Comparison of ENCODE assay signal across 1 cellular context in the genomic region with DNA sequence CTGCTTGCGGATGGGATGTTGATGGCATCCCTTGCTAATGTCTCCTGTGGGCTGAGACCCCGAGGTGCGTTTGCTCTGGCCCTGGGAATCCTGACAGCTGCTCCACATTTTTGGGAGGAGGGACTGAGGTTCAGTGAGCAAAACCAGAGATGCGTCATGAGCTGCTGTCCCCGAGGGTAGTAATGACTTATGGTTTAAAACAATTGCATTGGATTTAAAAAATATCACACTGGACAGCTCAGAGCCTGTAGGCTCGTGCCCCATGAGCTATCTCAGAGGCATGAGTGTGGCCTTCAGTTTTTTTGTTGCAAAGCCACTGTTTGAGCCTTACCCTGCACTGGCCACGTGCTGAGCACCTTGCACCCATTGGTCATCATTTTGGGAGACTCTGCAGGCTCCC.
TF ChIP-seq lines count a peak whose summit lies in the region.

No MANE protein-coding gene starts in this region.

TF ChIP-seq in WTC11, 78 proteins besides CTCF, POLR2A, EP300 and RAD21 (continued from another document):
- no peak for TF ChIP-seq ZNF138 (CRISPR knock-in tag; conservative IDR thresholded peaks at IDR 0.05)
- TF ChIP-seq, protein P1, sequence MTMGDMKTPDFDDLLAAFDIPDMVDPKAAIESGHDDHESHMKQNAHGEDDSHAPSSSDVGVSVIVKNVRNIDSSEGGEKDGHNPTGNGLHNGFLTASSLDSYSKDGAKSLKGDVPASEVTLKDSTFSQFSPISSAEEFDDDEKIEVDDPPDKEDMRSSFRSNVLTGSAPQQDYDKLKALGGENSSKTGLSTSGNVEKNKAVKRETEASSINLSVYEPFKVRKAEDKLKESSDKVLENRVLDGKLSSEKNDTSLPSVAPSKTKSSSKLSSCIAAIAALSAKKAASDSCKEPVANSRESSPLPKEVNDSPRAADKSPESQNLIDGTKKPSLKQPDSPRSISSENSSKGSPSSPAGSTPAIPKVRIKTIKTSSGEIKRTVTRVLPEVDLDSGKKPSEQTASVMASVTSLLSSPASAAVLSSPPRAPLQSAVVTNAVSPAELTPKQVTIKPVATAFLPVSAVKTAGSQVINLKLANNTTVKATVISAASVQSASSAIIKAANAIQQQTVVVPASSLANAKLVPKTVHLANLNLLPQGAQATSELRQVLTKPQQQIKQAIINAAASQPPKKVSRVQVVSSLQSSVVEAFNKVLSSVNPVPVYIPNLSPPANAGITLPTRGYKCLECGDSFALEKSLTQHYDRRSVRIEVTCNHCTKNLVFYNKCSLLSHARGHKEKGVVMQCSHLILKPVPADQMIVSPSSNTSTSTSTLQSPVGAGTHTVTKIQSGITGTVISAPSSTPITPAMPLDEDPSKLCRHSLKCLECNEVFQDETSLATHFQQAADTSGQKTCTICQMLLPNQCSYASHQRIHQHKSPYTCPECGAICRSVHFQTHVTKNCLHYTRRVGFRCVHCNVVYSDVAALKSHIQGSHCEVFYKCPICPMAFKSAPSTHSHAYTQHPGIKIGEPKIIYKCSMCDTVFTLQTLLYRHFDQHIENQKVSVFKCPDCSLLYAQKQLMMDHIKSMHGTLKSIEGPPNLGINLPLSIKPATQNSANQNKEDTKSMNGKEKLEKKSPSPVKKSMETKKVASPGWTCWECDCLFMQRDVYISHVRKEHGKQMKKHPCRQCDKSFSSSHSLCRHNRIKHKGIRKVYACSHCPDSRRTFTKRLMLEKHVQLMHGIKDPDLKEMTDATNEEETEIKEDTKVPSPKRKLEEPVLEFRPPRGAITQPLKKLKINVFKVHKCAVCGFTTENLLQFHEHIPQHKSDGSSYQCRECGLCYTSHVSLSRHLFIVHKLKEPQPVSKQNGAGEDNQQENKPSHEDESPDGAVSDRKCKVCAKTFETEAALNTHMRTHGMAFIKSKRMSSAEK (CRISPR knock-in tag; IDR thresholded peaks at IDR 0.05; ENCODE audit: borderline replicate concordance): no peak
